In genomic region chr1:223849352-223849751, GRCh38 we compare ENCODE assay signal across 20 cellular contexts. TPM values are rescaled to one million over a fixed set of nuclear protein-coding genes. Genes with fewer than 3 reads are reported as not detected.
DNase-seq lines count a peak whose midpoint lies in the region; ATAC-seq, FAIRE-seq and TF ChIP-seq lines count a peak whose summit lies in the region.
"Had no signal": no experiment of that assay in that cellular context is flagged by ENCODE, and none has a peak within 500 bp of the region (broad histone marks: within the 10 kb centered on the region; RNA-seq: fewer than 3 reads in every experiment).

No MANE protein-coding gene starts in this region.

- H3K4me2 ChIP-seq in GM12878 (ENCODE audit: control insufficient read depth, insufficient read depth) (peak overlapping the region; percentile 51; the same call in 1 of the 2 replicates), PC-9 (no peak overlapping the region)
- H3K4me2 ChIP-seq: SK-N-SH, smooth muscle cell had no signal

- TF ChIP-seq POLR2A in GM12878 (IDR thresholded peaks at IDR 0.05; ENCODE audit: low read depth, low read length) = no peak
- TF ChIP-seq POLR2A in GM18505 (IDR thresholded peaks at IDR 0.05; ENCODE audit: borderline replicate concordance, extremely low read depth, insufficient read depth, insufficient read length) = no peak

- H3F3A ChIP-seq in PC-9 (ENCODE audit: insufficient read depth, low read depth) = peaks cover 15% of the 10 kb centered on the region

- no peaks in the 10 kb centered on the region for H3K9me2 ChIP-seq in PC-9 (ENCODE audit: insufficient read depth)
- H3K9me2 ChIP-seq: SK-N-SH had no signal

- in situ Hi-C loops in GM13977 (cut with MboI; ENCODE audit: low pct_unique_long_range_greater_than_20kb, low sequenced_read_pairs, unreplicated experiment) = no loop called here
- in situ Hi-C loops in GM12878 (cut with MboI) = no loop called here

- no peak for TF ChIP-seq RAD21 in GM12878 (IDR thresholded peaks at IDR 0.05; ENCODE audit: insufficient read depth, low read depth, low read length)

- POLR2A ChIA-PET in GM12878 (lab: Charles Lee) (interaction anchor here (0.9 kb wide), 1 partner anchor 9 kb away, joined by 3 read pairs; no protein-coding TSS in a partner anchor), PC-9 (lab: Charles Lee; ENCODE audit: unreplicated experiment) (no interaction called here)

- intact Hi-C loops in GM12878 (cut with micrococcal nuclease; ENCODE audit: unreplicated experiment) = loop anchor here (5.0 kb wide), 1 partner anchor 333 kb away; the partner anchor contains the start of gene DEGS1
- intact Hi-C loops in PC-9 (cut with micrococcal nuclease; ENCODE audit: unreplicated experiment) = no loop called here

- DNase-seq in GM13977 (ENCODE audit: low spot score) = peak; percentile 37
- DNase-seq in GM20000 (ENCODE audit: low spot score) = peak; percentile 35
- no peak for DNase-seq in GM12878 (ENCODE audit: low read depth, low spot score)
- DNase-seq in LoVo (ENCODE audit: low spot score) = no peak
- DNase-seq in NCI-H510A treated with DMSO at 0.1 percent for 48 hours (lab: John Stamatoyannopoulos, UW) = no peak
- no peak for DNase-seq in PC-9
- DNase-seq: activated T-cell treated with anti-CD3 and anti-CD28 coated beads, Interleukin-2, amount 50 U/mL, for 72 hours; heart left ventricle; immature natural killer cell; RPMI8226; SK-N-SH; stimulated activated CD4-positive, alpha-beta T cell treated with anti-CD3 and anti-CD28 coated beads, Interleukin-4, amount 100 ng/mL, for 24 hours had no signal

- SMC1A ChIA-PET in GM12878 (lab: Charles Lee; ENCODE audit: uncharacterized antibody, unreplicated experiment) = no interaction called here

- BruUV-seq in GM12878 (replicated peaks; lab: Mats Ljungman, UMichigan) (no TSS peak), PC-9 (replicated peaks; lab: Mats Ljungman, UMichigan) (no TSS peak)

- H4K20me1 ChIP-seq in GM12878 (ENCODE audit: control insufficient read depth, insufficient read depth) (no peaks in the 10 kb centered on the region), PC-9 (ENCODE audit: insufficient read depth) (0 out of 2 replicates have a peak, but pooled peaks cover 4% of the 10 kb centered on the region)

- RAD21 ChIA-PET in GM12878 (lab: Charles Lee; ENCODE audit: unreplicated experiment) = no interaction called here

- H3K27ac ChIP-seq in GM12878 (ENCODE audit: control insufficient read depth, insufficient read depth) (no peak overlapping the region), PC-9 (no peak overlapping the region)
- H3K27ac ChIP-seq: coronary artery, heart left ventricle, neutrophil had no signal

- peak; percentile 82 for FAIRE-seq in GM12878 (lab: Jason Lieb, UNC)
- FAIRE-seq: endometrium had no signal

- H3K27ac Mint-ChIP-seq in IgD-negative memory B cell = peak overlapping the region in 2 of 3 donors; percentile 39 to 71
- H3K27ac Mint-ChIP-seq: activated naive CD8-positive, alpha-beta T cell; activated T-cell treated with anti-CD3 and anti-CD28 coated beads, Interleukin-2, amount 50 U/mL, for 72 hours; immature natural killer cell had no signal

- no peaks in the 10 kb centered on the region for H3K79me2 ChIP-seq in GM12878 (ENCODE audit: control insufficient read depth, insufficient read depth, low read length)
- peaks cover 20% of the 10 kb centered on the region for H3K79me2 ChIP-seq in PC-9 (ENCODE audit: low read depth)

- ATAC-seq in GM12878 = peak; percentile 32; the same call in 2 of the 3 replicates
- no peak for ATAC-seq in GM18505 (IDR thresholded peaks at IDR 0.05; ENCODE audit: unreplicated experiment)
- ATAC-seq: activated T-cell treated with anti-CD3 and anti-CD28 coated beads, Interleukin-2, amount 50 U/mL, for 72 hours; heart left ventricle had no signal

- peaks cover 2% of the 10 kb centered on the region for H3K27me3 Mint-ChIP-seq in IgD-negative memory B cell

- H3K36me3 ChIP-seq in GM12878 (ENCODE audit: control insufficient read depth in 2 of 2, insufficient read depth in 2 of 2, low read length in 1 of 2) = no peaks in the 10 kb centered on the region
- no peaks in the 10 kb centered on the region for H3K36me3 ChIP-seq in PC-9 (ENCODE audit: low read depth)
- H3K36me3 ChIP-seq: heart left ventricle, neutrophil had no signal

- H3K36me3 Mint-ChIP-seq in IgD-negative memory B cell = no peaks in the 10 kb centered on the region
- H3K36me3 Mint-ChIP-seq: brain, immature natural killer cell had no signal

- H2AFZ ChIP-seq in GM12878 (ENCODE audit: control insufficient read depth, low read depth, low read length) (no peak overlapping the region), PC-9 (no peak overlapping the region)

- peaks cover 6% of the 10 kb centered on the region; the same call in 1 of the 2 replicates for H3K4me1 ChIP-seq in GM12878 (ENCODE audit: control insufficient read depth, insufficient read depth, low read length)
- peaks cover 13% of the 10 kb centered on the region for H3K4me1 ChIP-seq in PC-9 (replicated peaks; ENCODE audit: insufficient read depth)

- no peak for TF ChIP-seq CTCF in GM13977 (IDR thresholded peaks at IDR 0.05; ENCODE audit: extremely low read depth, insufficient read depth, missing control alignments)
- TF ChIP-seq CTCF in GM20000 (IDR thresholded peaks at IDR 0.05; ENCODE audit: extremely low read depth, missing control alignments) = no peak
- no peak for TF ChIP-seq CTCF in GM12878 (IDR thresholded peaks at IDR 0.05 in 2 of 3, conservative IDR thresholded peaks at IDR 0.05 in 1 of 3; ENCODE audit: control insufficient read depth in 2 of 3, extremely low read depth in 1 of 3, insufficient read depth in 1 of 3, low read depth in 3 of 3, low read length in 3 of 3)
- TF ChIP-seq CTCF in PC-9 (conservative IDR thresholded peaks at IDR 0.05) = no peak

- H3K9me3 ChIP-seq in GM12878 (replicated peaks; ENCODE audit: control insufficient read depth, insufficient read depth, low read length) = no peaks in the 10 kb centered on the region; the same call in 2 of the 3 replicates
- no peaks in the 10 kb centered on the region; the same call in 1 of the 2 replicates for H3K9me3 ChIP-seq in PC-9 (ENCODE audit: insufficient read depth, low read depth)
- H3K9me3 ChIP-seq: heart left ventricle, neutrophil, SK-N-SH had no signal

- CTCF ChIA-PET in GM12878 (lab: Yijun Ruan, JAX) = no interaction called here
- CTCF ChIA-PET in PC-9 (lab: Charles Lee) = no interaction called here

- H3K27me3 ChIP-seq in GM12878 (replicated peaks in 1 of 2; ENCODE audit: control insufficient read depth in 2 of 2, insufficient read depth in 2 of 2, low read length in 1 of 2) (no peaks in the 10 kb centered on the region; a peak in 2 of 4 replicates), PC-9 (ENCODE audit: insufficient read depth, low read depth) (no peaks in the 10 kb centered on the region)
- H3K27me3 ChIP-seq: heart left ventricle, neutrophil had no signal

- peaks cover 9 to 17% (median 16%) of the 10 kb centered on the region in 3 donors for H3K4me1 Mint-ChIP-seq in IgD-negative memory B cell

- H3K4me3 Mint-ChIP-seq in IgD-negative memory B cell = peak overlapping the region in 2 of 4 donors; percentile 56 to 82
- H3K4me3 Mint-ChIP-seq: activated naive CD8-positive, alpha-beta T cell; activated T-cell treated with anti-CD3 and anti-CD28 coated beads, Interleukin-2, amount 50 U/mL, for 72 hours; immature natural killer cell had no signal

- 22% methylated on average over 3 of the region's 3 CpGs for WGBS in GM12878 (ENCODE audit: insufficient coverage, insufficient replicate concordance, low lambda C conversion rate, missing lambda C conversion rate)

- H3K9me3 Mint-ChIP-seq in IgD-negative memory B cell = no peaks in the 10 kb centered on the region
- H3K9me3 Mint-ChIP-seq: immature natural killer cell had no signal

- no peak overlapping the region for H3K9ac ChIP-seq in GM12878 (ENCODE audit: control insufficient read depth, insufficient read depth, low read length)
- H3K9ac ChIP-seq: SK-N-SH had no signal

- TF ChIP-seq EP300 in GM12878 (IDR thresholded peaks at IDR 0.05; ENCODE audit: borderline replicate concordance in 1 of 2, control insufficient read depth in 1 of 2, low read depth in 2 of 2, low read length in 2 of 2) = no peak

- H3K4me3 ChIP-seq in GM12878 (no peak overlapping the region), PC-9 (no peak overlapping the region)
- H3K4me3 ChIP-seq: coronary artery, heart left ventricle, smooth muscle cell had no signal

TF ChIP-seq in GM12878, 131 proteins besides CTCF, POLR2A, EP300 and RAD21 (continues in another document):
- no peak for TF ChIP-seq SREBF1 (IDR thresholded peaks at IDR 0.05; ENCODE audit: low read length)
- TF ChIP-seq IRF5 (IDR thresholded peaks at IDR 0.05; ENCODE audit: borderline replicate concordance) = no peak
- no peak for TF ChIP-seq IKZF2 (IDR thresholded peaks at IDR 0.05)
- peak; percentile 79 for TF ChIP-seq ZNF384 (IDR thresholded peaks at IDR 0.05; ENCODE audit: borderline replicate concordance, low read depth, low read length)
- TF ChIP-seq RBBP5 (conservative IDR thresholded peaks at IDR 0.05) = no peak

RNA-seq across cellular contexts. Expression of gene TP53BP2, which starts 3.6 kb away (rescaled TPM):
- polyA plus RNA-seq in IgD-negative memory B cell (15.2 TPM), GM12878 (2011; rRNA removed) (13.4 and 13.7 TPM in 2 replicates), GM12878 (2014; fragmentation: Illumina TruSeq; extraction: Trizol) (6.8 and 7.4 TPM in 2 replicates), GM12878 (2014; fragmentation: Nextera tagmentation; extraction: Ambion mirVana) (1 to 10 TPM; 1.6 to 1.7 TPM), GM12878 (2014; rRNA removed) (5.4 and 5.7 TPM in 2 replicates), GM12878 (2016; fragmentation: Nextera tagmentation; extraction: Ambion mirVana) (1 to 10 TPM; 4.3 to 5.4 TPM)
- total RNA-seq in GM12878 (2013; cell fraction: nucleolus; rRNA removed) = 16.4 and 29.6 TPM in 2 replicates
- total RNA-seq in GM12878 (2014; rRNA removed) (5.5 and 6.0 TPM in 2 replicates), GM12878 (2014; rRNA removed; fragmentation: Illumina TruSeq; extraction: Trizol) (6.9 and 7.2 TPM in 2 replicates), GM12878 (2021) (6.8 and 8.2 TPM in 2 replicates), PC-9 (2021) (63.1 and 81.4 TPM in 2 replicates)
- 3.1 TPM for polyA plus RNA-seq in GM12878 (2011; ENCODE audit: low read depth)
- 8.6 and 14.3 TPM in 2 replicates for polyA plus RNA-seq in GM12878 (2011; cell fraction: cytosol; rRNA removed)
- 11.6 and 14.4 TPM in 2 replicates for polyA plus RNA-seq in GM12878 (2011; cell fraction: nucleus; rRNA removed)
- polyA plus RNA-seq in GM12878 (2012) = 3.0 and 3.1 TPM in 2 replicates
- 26.8 and 39.1 TPM in 2 replicates for polyA minus RNA-seq in GM12878 (2011; rRNA and poly(A)+ RNA removed)
- polyA minus RNA-seq in GM12878 (2011; cell fraction: cytosol; rRNA and poly(A)+ RNA removed) = 5.4 and 9.1 TPM in 2 replicates
- polyA minus RNA-seq in GM12878 (2011; cell fraction: nucleus; rRNA and poly(A)+ RNA removed) = 18.9 and 38.5 TPM in 2 replicates

Comparison
In these comparisons a context has a peak if more than half of its experiments do, and no peak if none do; other contexts are left out.
1. DNase-seq: peak in GM13977 (single experiment) and GM20000 (single experiment); none in GM12878 (single experiment), LoVo (single experiment), NCI-H510A treated with DMSO at 0.1 percent for 48 hours (single experiment) and PC-9 (0 of 2).